ENCODE assay signal across 20 cellular contexts in the genomic region with DNA sequence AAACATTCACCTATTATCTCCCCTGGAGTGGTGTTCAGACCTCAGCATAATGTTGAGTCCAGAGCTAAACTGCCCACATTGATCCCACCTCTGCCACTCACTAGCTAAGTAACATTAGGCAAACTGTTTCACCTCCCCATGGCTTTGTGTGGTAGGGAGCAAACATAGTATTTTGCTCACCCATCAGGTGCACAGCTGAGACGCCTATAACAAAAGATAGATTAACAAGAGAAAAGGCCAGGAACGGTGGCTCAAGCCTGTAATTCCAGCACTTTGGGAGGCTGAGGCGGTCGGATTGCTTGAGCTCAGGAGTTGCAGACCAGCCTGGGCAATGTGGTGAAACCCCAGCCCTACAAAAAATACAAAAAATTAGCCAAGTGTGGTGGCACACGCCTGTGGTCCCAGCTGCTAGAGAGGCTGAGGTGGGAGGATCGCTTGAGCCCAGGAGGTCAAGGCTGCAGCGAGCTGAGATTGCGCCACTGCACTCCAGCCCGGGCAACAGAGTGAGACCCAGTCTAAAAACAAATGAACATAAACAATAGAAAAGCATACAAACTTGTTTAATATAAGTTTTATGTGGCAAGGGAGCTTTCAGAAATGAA.
DNase-seq lines count a peak whose midpoint lies in the region; ATAC-seq and TF ChIP-seq lines count a peak whose summit lies in the region.
"Had no signal": no experiment of that assay in that cellular context is flagged by ENCODE, and none has a peak within 500 bp of the region (broad histone marks: within the 10 kb centered on the region; RNA-seq: fewer than 3 reads in every experiment).

No MANE protein-coding gene starts in this region.

- no peak for ATAC-seq in HG03175 (IDR thresholded peaks at IDR 0.05; ENCODE audit: unreplicated experiment)
- no peak for ATAC-seq in HG02759 (IDR thresholded peaks at IDR 0.05; ENCODE audit: unreplicated experiment)

- H3K9ac ChIP-seq in HUES48 (ENCODE audit: low read depth, low read length), result peak overlapping the region; percentile 19; the same call in 1 of the 2 replicates
- H3K9ac ChIP-seq in endodermal cell (ENCODE audit: extremely low read depth, low read length, poor library complexity, severe bottlenecking), result no peak overlapping the region
- H3K9ac ChIP-seq: SK-N-SH had no signal

- TF ChIP-seq CTCF in endodermal cell (conservative IDR thresholded peaks at IDR 0.05) (no peak), nephron progenitor cell (IDR thresholded peaks at IDR 0.05) (no peak)

- H3K27me3 Mint-ChIP-seq in endodermal cell (ENCODE audit: insufficient read depth) (no peaks in the 10 kb centered on the region), nephron progenitor cell (ENCODE audit: low read depth, poor library complexity) (peaks cover 4% of the 10 kb centered on the region)

- H3K27ac ChIP-seq in HUES48 (ENCODE audit: low read depth, low read length) (peak overlapping the region; percentile 92), endodermal cell (ENCODE audit: low read depth, low read length) (no peak overlapping the region)
- H3K27ac ChIP-seq: C4-2B had no signal

- DNase-seq in ELF-1 (ENCODE audit: low read depth, low spot score) (peak; percentile 67), endodermal cell (peak; percentile 72), nephron progenitor cell (no peak), ecto neural progenitor cell (ENCODE audit: low spot score) (no peak)
- DNase-seq: Calu3; CD8-positive, alpha-beta memory T cell; GDM1; HFFc6; Karpas-422; NCI-H1694; NCI-H2081; NCI-H2171 treated with DMSO at 0.1 percent for 48 hours; NCI-H446 treated with DMSO at 0.1 percent for 48 hours; NCI-H526 treated with DMSO at 0.1 percent for 48 hours; SIG-M5; SK-N-SH had no signal

- H3K4me3 ChIP-seq in HUES48 (ENCODE audit: low read depth, low read length) (peak overlapping the region; percentile 21), endodermal cell (ENCODE audit: low read length) (no peak overlapping the region)

- H3K27ac Mint-ChIP-seq in endodermal cell (no peak overlapping the region), nephron progenitor cell (peak overlapping the region; percentile 75)
- H3K27ac Mint-ChIP-seq: CD8-positive, alpha-beta memory T cell; HFFc6 had no signal

- H3K4me1 ChIP-seq in HUES48 (ENCODE audit: control insufficient read depth, insufficient read depth, low read length) (peaks cover 48% of the 10 kb centered on the region), endodermal cell (ENCODE audit: control insufficient read depth, insufficient read depth, low read length) (peaks cover 10% of the 10 kb centered on the region)

- H3K9me3 Mint-ChIP-seq in endodermal cell, result no peaks in the 10 kb centered on the region
- H3K9me3 Mint-ChIP-seq in nephron progenitor cell, result peaks cover 6% of the 10 kb centered on the region
- H3K9me3 Mint-ChIP-seq: CD8-positive, alpha-beta memory T cell; HFFc6 had no signal

- H3K4me3 Mint-ChIP-seq in endodermal cell, result no peak overlapping the region
- no peak overlapping the region for H3K4me3 Mint-ChIP-seq in nephron progenitor cell
- H3K4me3 Mint-ChIP-seq: CD8-positive, alpha-beta memory T cell; HFFc6 had no signal

- H3K36me3 Mint-ChIP-seq in endodermal cell (ENCODE audit: low read depth), result no peaks in the 10 kb centered on the region
- H3K36me3 Mint-ChIP-seq in nephron progenitor cell (ENCODE audit: low read depth), result peaks cover 13% of the 10 kb centered on the region

- H3K4me1 Mint-ChIP-seq in endodermal cell (peaks cover 26% of the 10 kb centered on the region), nephron progenitor cell (peaks cover 79% of the 10 kb centered on the region)
- H3K4me1 Mint-ChIP-seq: CD8-positive, alpha-beta memory T cell had no signal

- no peaks in the 10 kb centered on the region for H3K9me3 ChIP-seq in HUES48 (ENCODE audit: control insufficient read depth, insufficient read depth, low read length)
- no peaks in the 10 kb centered on the region for H3K9me3 ChIP-seq in endodermal cell (ENCODE audit: control insufficient read depth, low read length)
- H3K9me3 ChIP-seq: SK-N-SH had no signal

- 60 to 78% methylated on average over 4 to 9 of the region's 9 CpGs for WGBS in endodermal cell (ENCODE audit: insufficient coverage in 1 of 2, insufficient read length in 1 of 2), 2 experiments

- H3K27me3 ChIP-seq in HUES48 (ENCODE audit: control insufficient read depth, insufficient read depth, low read length), result no peaks in the 10 kb centered on the region
- H3K27me3 ChIP-seq in endodermal cell (ENCODE audit: control insufficient read depth, insufficient read depth, low read length, poor library complexity, severe bottlenecking), result no peaks in the 10 kb centered on the region

- H3K36me3 ChIP-seq in HUES48 (ENCODE audit: control insufficient read depth, insufficient read depth, low read length) (no peaks in the 10 kb centered on the region), endodermal cell (ENCODE audit: control insufficient read depth, insufficient read depth, low read length) (no peaks in the 10 kb centered on the region)

Comparison
In these comparisons a context has a peak if more than half of its experiments do, and no peak if none do; other contexts are left out.
1. DNase-seq: peak in ELF-1 (single experiment) and endodermal cell (single experiment); none in nephron progenitor cell (single experiment) and ecto neural progenitor cell (single experiment).